19 cellular contexts compared by ENCODE assay signal in the genomic region with DNA sequence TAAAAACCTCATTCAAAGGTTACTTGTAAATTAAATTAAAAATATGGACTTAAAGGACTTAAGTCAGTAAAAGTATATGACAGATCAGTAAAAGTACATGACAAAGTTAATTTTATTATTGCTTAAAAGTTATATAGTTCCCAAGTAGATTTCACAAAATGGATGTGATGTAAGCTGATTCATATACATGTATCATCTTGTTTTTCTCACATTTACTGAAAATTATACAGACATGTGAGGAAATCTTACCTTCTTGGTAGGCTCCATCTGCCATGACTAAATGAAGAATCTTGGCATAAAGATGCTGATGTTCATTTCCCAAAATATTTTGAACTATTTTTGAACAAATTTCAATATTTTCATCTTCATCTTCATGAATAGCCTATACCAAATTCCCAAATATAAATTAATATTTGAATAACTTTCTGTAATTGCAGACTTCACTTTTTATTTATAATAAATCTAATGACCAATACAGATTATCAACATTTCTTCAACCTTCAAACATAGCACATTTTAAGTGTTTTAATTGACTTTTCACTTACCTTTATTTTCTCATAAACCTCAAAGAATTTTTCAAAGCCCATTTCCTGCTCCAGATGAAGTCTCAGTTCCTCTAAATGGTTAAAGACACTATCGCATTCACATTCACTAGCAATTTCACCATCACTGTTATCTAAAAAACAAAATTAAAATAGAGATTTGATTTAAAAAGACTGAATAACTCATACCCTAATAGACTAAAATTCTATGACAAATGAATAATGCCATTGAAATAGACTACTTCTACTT.
DNase-seq lines count a peak whose midpoint lies in the region; ATAC-seq, FAIRE-seq and TF ChIP-seq lines count a peak whose summit lies in the region.
"Had no signal": no experiment of that assay in that cellular context is flagged by ENCODE, and none has a peak within 500 bp of the region (broad histone marks: within the 10 kb centered on the region; RNA-seq: fewer than 3 reads in every experiment).

No MANE protein-coding gene starts in this region.

- DNase-seq in epithelial cell of prostate (ENCODE audit: low read depth, low spot score) (no peak), DMS79 treated with DMSO at 0.1 percent for 48 hours (lab: John Stamatoyannopoulos, UW) (no peak), H54 (ENCODE audit: insufficient read length, low spot score) (no peak), tibial nerve (ENCODE audit: low spot score in 2 of 2) (no peak), DMS53 treated with DMSO at 0.1 percent for 48 hours (lab: John Stamatoyannopoulos, UW; ENCODE audit: unreplicated experiment) (no peak)
- DNase-seq: activated naive CD4-positive, alpha-beta T cell; BE2C; DMS79; effector memory CD4-positive, alpha-beta T cell; foreskin melanocyte; mesenchymal stem cell; NCI-H1105; NK-92 treated with Interleukin-12 subunit alpha and Interleukin-12 subunit beta, amount 100 ng/mL, for 24 hours; stimulated activated CD4-positive, alpha-beta T cell treated with anti-CD3 and anti-CD28 coated beads, Interleukin-2, amount 100 ng/mL, for 24 hours had no signal

- no peaks in the 10 kb centered on the region for H3K4me1 ChIP-seq in tibial nerve
- H3K4me1 ChIP-seq: BE2C, neural progenitor cell, right atrium auricular region had no signal

- H3K36me3 ChIP-seq in tibial nerve = peaks cover 0 to 39% (median 0%) of the 10 kb centered on the region in 3 donors
- H3K36me3 ChIP-seq: neural progenitor cell, right atrium auricular region had no signal

- H3K27me3 ChIP-seq in tibial nerve = no peaks in the 10 kb centered on the region
- H3K27me3 ChIP-seq: BE2C, neural progenitor cell, right atrium auricular region had no signal

- 82 to 93% methylated on average over 1 of the region's 1 CpG for WGBS in tibial nerve, 2 donors

- H3K4me3 ChIP-seq in tibial nerve = no peak overlapping the region
- H3K4me3 ChIP-seq: neural progenitor cell, right atrium auricular region had no signal

- TF ChIP-seq CTCF in tibial nerve (IDR thresholded peaks at IDR 0.05) = no peak

- H3K27ac ChIP-seq in epithelial cell of prostate (peak overlapping the region; percentile 58), tibial nerve (no peak overlapping the region)
- H3K27ac ChIP-seq: neural progenitor cell, right atrium auricular region had no signal

- FAIRE-seq in H54 (lab: Jason Lieb, UNC) = no peak

- no peak for TF ChIP-seq EP300 in tibial nerve (IDR thresholded peaks at IDR 0.05)

- ATAC-seq in GM18861 (IDR thresholded peaks at IDR 0.05; ENCODE audit: unreplicated experiment) = peak; percentile 68
- ATAC-seq in GM21576 (IDR thresholded peaks at IDR 0.05; ENCODE audit: unreplicated experiment) = peak; percentile 61
- peak; percentile 89 for ATAC-seq in HG03342 (IDR thresholded peaks at IDR 0.05; ENCODE audit: unreplicated experiment)

- no peak for TF ChIP-seq POLR2A in H54 (IDR thresholded peaks at IDR 0.05; ENCODE audit: low read depth, low read length)
- no peak for TF ChIP-seq POLR2A in tibial nerve (IDR thresholded peaks at IDR 0.05)

- no peaks in the 10 kb centered on the region for H3K9me3 ChIP-seq in tibial nerve
- H3K9me3 ChIP-seq: BE2C, right atrium auricular region had no signal
